Comparison of ENCODE assay signal across 12 cellular contexts in genomic region chr6:17700421-17701416, GRCh38. TPM values are rescaled to one million over a fixed set of nuclear protein-coding genes. Genes with fewer than 3 reads are reported as not detected.
DNase-seq lines count a peak whose midpoint lies in the region; ATAC-seq and TF ChIP-seq lines count a peak whose summit lies in the region.
"Had no signal": no experiment of that assay in that cellular context is flagged by ENCODE, and none has a peak within 500 bp of the region (broad histone marks: within the 10 kb centered on the region; RNA-seq: fewer than 3 reads in every experiment).

No MANE protein-coding gene starts in this region.

- H3K4me3 ChIP-seq in CD8-positive, alpha-beta T cell (ENCODE audit: low read depth, low read length) = no peak overlapping the region
- H3K4me3 ChIP-seq in endodermal cell (ENCODE audit: low read length) = no peak overlapping the region

- H3K27me3 ChIP-seq in CD8-positive, alpha-beta T cell (ENCODE audit: insufficient read depth, low read length) = no peaks in the 10 kb centered on the region
- no peaks in the 10 kb centered on the region for H3K27me3 ChIP-seq in endodermal cell (ENCODE audit: control insufficient read depth, insufficient read depth, low read length, poor library complexity, severe bottlenecking)

- CTCF ChIA-PET in CD8-positive, alpha-beta T cell (lab: Charles Lee) = interaction anchor here (0.9 to 3.7 kb wide), 10 partner anchors 10 to 116 kb away, joined by 3 to 33 read pairs (median 6); partner anchors contain the start of gene FAM8A1
- CTCF ChIA-PET in RWPE1 (lab: Yijun Ruan, JAX) = interaction anchor here (0.7 kb wide), 1 partner anchor 98 kb away, joined by 4 read pairs; no protein-coding TSS in a partner anchor

- peaks cover 9% of the 10 kb centered on the region for H3K36me3 Mint-ChIP-seq in CD8-positive, alpha-beta T cell
- H3K36me3 Mint-ChIP-seq in endodermal cell (ENCODE audit: low read depth) = peaks cover 23% of the 10 kb centered on the region

- 95 to 97% methylated on average over 9 to 14 of the region's 14 CpGs for WGBS in endodermal cell (ENCODE audit: insufficient coverage in 1 of 2, insufficient read length in 1 of 2), 2 experiments

- H3K9ac ChIP-seq in endodermal cell (ENCODE audit: extremely low read depth, low read length, poor library complexity, severe bottlenecking) = no peak overlapping the region

- POLR2A ChIA-PET in CD8-positive, alpha-beta T cell (lab: Charles Lee) = interaction anchor here (1.3 kb wide), 1 partner anchor 100 kb away, joined by 3 read pairs; no protein-coding TSS in a partner anchor
- POLR2A ChIA-PET in RWPE1 (lab: Yijun Ruan, JAX; ENCODE audit: low non-redundant PET) = no interaction called here

- H3K27ac ChIP-seq in 22Rv1 (peak overlapping the region; percentile 43; the same call in 1 of the 2 replicates), RWPE1 (peak overlapping the region; percentile 88), endodermal cell (ENCODE audit: low read depth, low read length) (no peak overlapping the region)
- H3K27ac ChIP-seq in CD8-positive, alpha-beta T cell (ENCODE audit: low read depth, low read length) = no peak overlapping the region

- no peaks in the 10 kb centered on the region for H3K27me3 Mint-ChIP-seq in CD8-positive, alpha-beta T cell (ENCODE audit: low read depth)
- H3K27me3 Mint-ChIP-seq in endodermal cell (ENCODE audit: insufficient read depth) = no peaks in the 10 kb centered on the region

- peak overlapping the region; percentile 74 for H3K27ac Mint-ChIP-seq in CD8-positive, alpha-beta T cell
- peak overlapping the region; percentile 70 for H3K27ac Mint-ChIP-seq in endodermal cell

- no peaks in the 10 kb centered on the region for H3K9me3 ChIP-seq in CD8-positive, alpha-beta T cell (ENCODE audit: low read length)
- H3K9me3 ChIP-seq in endodermal cell (ENCODE audit: control insufficient read depth, low read length) = no peaks in the 10 kb centered on the region

- H3K4me1 Mint-ChIP-seq in CD8-positive, alpha-beta T cell (ENCODE audit: low read depth) = peaks cover 62% of the 10 kb centered on the region
- peaks cover 6% of the 10 kb centered on the region for H3K4me1 Mint-ChIP-seq in endodermal cell

- no peaks in the 10 kb centered on the region for H3K9me3 Mint-ChIP-seq in CD8-positive, alpha-beta T cell
- no peaks in the 10 kb centered on the region for H3K9me3 Mint-ChIP-seq in endodermal cell

- H3K36me3 ChIP-seq in CD8-positive, alpha-beta T cell (ENCODE audit: insufficient read depth, low read length) = no peaks in the 10 kb centered on the region
- H3K36me3 ChIP-seq in endodermal cell (ENCODE audit: control insufficient read depth, insufficient read depth, low read length) = peaks cover 15% of the 10 kb centered on the region

- no peak for DNase-seq in CD8-positive, alpha-beta T cell
- no peak for DNase-seq in RWPE1 (ENCODE audit: low spot score)
- peak; percentile 24 for DNase-seq in endodermal cell
- no peak for DNase-seq in inferior parietal cortex (ENCODE audit: extremely low spot score)
- DNase-seq in cortex of kidney (lab: John Stamatoyannopoulos, UW) = no peak
- DNase-seq: COR-L47, islet precursor cell, NCI-H446, SHP77 had no signal

- TF ChIP-seq CTCF in 22Rv1 (IDR thresholded peaks at IDR 0.05) (no peak), RWPE1 (conservative IDR thresholded peaks at IDR 0.05; ENCODE audit: low read depth) (no peak), endodermal cell (conservative IDR thresholded peaks at IDR 0.05) (no peak)
- no peak for TF ChIP-seq CTCF in CD8-positive, alpha-beta T cell (IDR thresholded peaks at IDR 0.05)

- no peak for ATAC-seq in CD8-positive, alpha-beta T cell
- ATAC-seq in HG03196 (IDR thresholded peaks at IDR 0.05; ENCODE audit: unreplicated experiment) (no peak), HG02759 (IDR thresholded peaks at IDR 0.05; ENCODE audit: unreplicated experiment) (no peak)

- intact Hi-C loops in CD8-positive, alpha-beta T cell (cut with DNase I, micrococcal nuclease) = loop anchor here (5.0 to 10.0 kb wide), 7 partner anchors 33 to 1576 kb away; partner anchors contain the start of genes ATXN1 (in 1 of the 2) and MYLIP (in 1 of the 2)

- H3K4me3 Mint-ChIP-seq in CD8-positive, alpha-beta T cell = no peak overlapping the region
- no peak overlapping the region for H3K4me3 Mint-ChIP-seq in endodermal cell

- H3K4me1 ChIP-seq in CD8-positive, alpha-beta T cell (ENCODE audit: insufficient read depth, low read length) = peaks cover 34% of the 10 kb centered on the region
- H3K4me1 ChIP-seq in endodermal cell (ENCODE audit: control insufficient read depth, insufficient read depth, low read length) = no peaks in the 10 kb centered on the region

RNA-seq across cellular contexts. Expression of gene NUP153, which starts 6.0 kb away (rescaled TPM):
- total RNA-seq in CD8-positive, alpha-beta T cell = 10 to 100 TPM; 76.4 to 77.7 TPM
- 10 to 100 TPM; 58.9 to 69.6 TPM for total RNA-seq in endodermal cell
- polyA plus RNA-seq in endodermal cell (2013, experiment 1 of 2) = 55.4 TPM
- polyA plus RNA-seq in endodermal cell (2013, experiment 2 of 2) = 54.9 TPM

Comparison
In these comparisons a context has a peak if more than half of its experiments do, and no peak if none do; other contexts are left out.
1. H3K27ac ChIP-seq: peak in 22Rv1 (single experiment) and RWPE1 (single experiment); none in CD8-positive, alpha-beta T cell (single experiment) and endodermal cell (single experiment).